In genomic region chr1:155978325-155978972, GRCh38 we compare ENCODE assay signal across 8 cellular contexts. TPM values are rescaled to one million over a fixed set of nuclear protein-coding genes. Genes with fewer than 3 reads are reported as not detected.
DNase-seq lines count a peak whose midpoint lies in the region; ATAC-seq, FAIRE-seq and TF ChIP-seq lines count a peak whose summit lies in the region.

TSS of gene ARHGEF2 (minus strand) at chr1:155978547. CDS start at chr1:155978427, 120 bp downstream.

- H4K20me1 ChIP-seq in MM.1S (ENCODE audit: insufficient read depth, low read length), result peaks cover 22% of the 10 kb centered on the region

- H3K9me2 ChIP-seq in MM.1S (replicated peaks; ENCODE audit: insufficient read depth, low read length), result no peaks in the 10 kb centered on the region

- H3K27me3 ChIP-seq in MM.1S (replicated peaks; ENCODE audit: insufficient read depth, low read length), result no peaks in the 10 kb centered on the region
- no peaks in the 10 kb centered on the region for H3K27me3 ChIP-seq in adrenal gland
- no peaks in the 10 kb centered on the region for H3K27me3 ChIP-seq in right cardiac atrium (ENCODE audit: control insufficient read depth, insufficient read depth)

- peak within 1 kb of the TSS; percentile 87 for H3K9ac ChIP-seq in MM.1S (ENCODE audit: low read length)

- H3K4me3 ChIP-seq in MM.1S (ENCODE audit: low read length) (peak within 1 kb of the TSS; percentile 84), adrenal gland (peak within 1 kb of the TSS; percentile 65 to 95 (median 73)), right cardiac atrium (ENCODE audit: low read length) (peak within 1 kb of the TSS; percentile 87)

- peaks cover 91% of the 10 kb centered on the region for H3K79me2 ChIP-seq in MM.1S (ENCODE audit: low read length)

- TF ChIP-seq POLR2A in adrenal gland (IDR thresholded peaks at IDR 0.05), result peak in 1 of 2 donors; percentile 29

- H3K4me1 ChIP-seq in MM.1S (ENCODE audit: low read length), result peaks cover 50% of the 10 kb centered on the region
- H3K4me1 ChIP-seq in adrenal gland (replicated peaks in 1 of 2), result peaks cover 0 to 35% of the 10 kb centered on the region in 2 donors
- H3K4me1 ChIP-seq in right cardiac atrium (ENCODE audit: control insufficient read depth, insufficient read depth, low read length), result peaks cover 44% of the 10 kb centered on the region

- peak; percentile 32 for DNase-seq in COR-L47 (lab: John Stamatoyannopoulos, UW)
- DNase-seq in MM.1S, result peak; percentile 94
- DNase-seq in adrenal gland, result peak; percentile 62 to 76 (median 69)
- DNase-seq in right cardiac atrium, result peak; percentile 89 to 94 (median 94)
- DNase-seq in putamen (ENCODE audit: low spot score), result peak; percentile 77
- DNase-seq in urothelium cell line (ENCODE audit: low spot score), result peak; percentile 83

- FAIRE-seq in urothelium cell line (lab: Jason Lieb, UNC), result no peak

- intact Hi-C loops in T-helper 1 cell treated with Interleukin-12 subunit alpha and Interleukin-12 subunit beta and Interleukin-4 antibody, amounts not matched to agents 30 ng/mL and 1 ng/mL, for 36 hours (cut with micrococcal nuclease), result loop anchor here (1.0 to 2.0 kb wide), 5 partner anchors 26 to 118 kb away; partner anchors contain the start of genes LAMTOR2 and RIT1
- intact Hi-C loops in adrenal gland (cut with DNase I), result no loop called here
- intact Hi-C loops in right cardiac atrium (cut with DNase I), result loop anchor here in 1 of 4 donors (5.0 kb wide), 1 partner anchor 36 kb away; the partner anchor contains the start of gene RXFP4

- ATAC-seq in GM21526 (IDR thresholded peaks at IDR 0.05; ENCODE audit: low FRiP score, unreplicated experiment), result peak; percentile 40
- peak; percentile 78 to 82 for ATAC-seq in right cardiac atrium

- no peaks in the 10 kb centered on the region for H3K9me3 ChIP-seq in MM.1S (replicated peaks; ENCODE audit: insufficient read depth, low read length)
- no peaks in the 10 kb centered on the region for H3K9me3 ChIP-seq in adrenal gland (replicated peaks in 1 of 3)
- H3K9me3 ChIP-seq in right cardiac atrium (ENCODE audit: control insufficient read depth, low read length), result no peaks in the 10 kb centered on the region

- H3K36me3 ChIP-seq in MM.1S (replicated peaks; ENCODE audit: insufficient read depth, low read length) (no peaks in the 10 kb centered on the region), adrenal gland (replicated peaks in 1 of 2) (no peaks in the 10 kb centered on the region)

- peaks cover 65% of the 10 kb centered on the region for H3F3A ChIP-seq in MM.1S (ENCODE audit: insufficient read depth, low read length)

- H3K27ac ChIP-seq in MM.1S (ENCODE audit: low read length) (peak within 1 kb of the TSS; percentile 93), adrenal gland (peak within 1 kb of the TSS; percentile 43 to 88 (median 68)), right cardiac atrium (ENCODE audit: low read length) (peak within 1 kb of the TSS; percentile 98)

- peak within 1 kb of the TSS; percentile 94 for H3K4me2 ChIP-seq in MM.1S (ENCODE audit: low read depth, low read length)

- TF ChIP-seq CTCF in MM.1S (IDR thresholded peaks at IDR 0.05; ENCODE audit: low read length) (peak; percentile 36), adrenal gland (IDR thresholded peaks at IDR 0.05) (no peak)

- peak within 1 kb of the TSS; percentile 12; the same call in 1 of the 2 replicates for H2AFZ ChIP-seq in MM.1S (ENCODE audit: low read length)

- WGBS in adrenal gland, 4 donors, result 0 to 3% (median 1%) methylated on average over 11 to 51 of the region's 52 CpGs
- under 1% methylated on average over 52 of the region's 52 CpGs for WGBS in right cardiac atrium

RNA-seq across cellular contexts. Expression of gene ARHGEF2, which starts in this region (rescaled TPM):
- 181 and 188 TPM in 2 replicates for total RNA-seq in T-helper 1 cell treated with Interleukin-12 subunit alpha and Interleukin-12 subunit beta and Interleukin-4 antibody, amounts not matched to agents 30 ng/mL and 1 ng/mL, for 36 hours
- total RNA-seq in adrenal gland (10 to 100 TPM; 22.3 to 41.3 (median 33.4) TPM), right cardiac atrium (10 to 100 TPM; 56.6 to 75.7 (median 66.7) TPM)
- polyA plus RNA-seq in adrenal gland (10 to 100 TPM; 13.6 to 27.8 (median 19.9) TPM), right cardiac atrium (34.9 TPM)

Comparison
In these comparisons a context has a peak if more than half of its experiments do, and no peak if none do; other contexts are left out.
1. Peak in every context shown above with its lines: DNase-seq, ATAC-seq, H3K4me3 ChIP-seq and H3K27ac ChIP-seq.
2. DNase-seq: peak in every context shown above with its lines; median percentile 94 in MM.1S; 94 in right cardiac atrium; 83 in urothelium cell line; 77 in putamen; 69 in adrenal gland; 32 in COR-L47.